ENCODE assay signal across 8 cellular contexts in genomic region chr10:114173680-114174461, GRCh38. TPM values are rescaled to one million over a fixed set of nuclear protein-coding genes. Genes with fewer than 3 reads are reported as not detected.
DNase-seq lines count a peak whose midpoint lies in the region; ATAC-seq and TF ChIP-seq lines count a peak whose summit lies in the region.

TSS of gene CCDC186 (minus strand) at chr10:114174203. CDS start at chr10:114163268, 10,935 bp downstream.

- TF ChIP-seq CTCF in GM10266 (IDR thresholded peaks at IDR 0.05; ENCODE audit: control insufficient read depth, insufficient read depth, low read depth, missing control alignments), result no peak
- no peak for TF ChIP-seq CTCF in osteoblast (IDR thresholded peaks at IDR 0.05; ENCODE audit: extremely low read depth, low read depth, low read length)
- no peak for TF ChIP-seq CTCF in testis (IDR thresholded peaks at IDR 0.05)

- H2AFZ ChIP-seq in osteoblast (ENCODE audit: low read length), result peak within 1 kb of the TSS; percentile 95

- H3K27me3 ChIP-seq in osteoblast (ENCODE audit: insufficient read depth, low read length) (peaks cover 6% of the 10 kb centered on the region), testis (no peaks in the 10 kb centered on the region)

- H3K4me3 ChIP-seq in osteoblast (ENCODE audit: insufficient read depth, low read length) (peak within 1 kb of the TSS; percentile 99), testis (peak within 1 kb of the TSS; percentile 94 to 97)

- H3K4me1 ChIP-seq in osteoblast (ENCODE audit: insufficient read depth, low read length) (peaks cover 17% of the 10 kb centered on the region), testis (peaks cover 8% of the 10 kb centered on the region)

- H4K20me1 ChIP-seq in osteoblast (ENCODE audit: insufficient read depth, low read length), result peaks cover 15% of the 10 kb centered on the region

- TF ChIP-seq POLR2A in testis (IDR thresholded peaks at IDR 0.05), result no peak

- peaks cover 52% of the 10 kb centered on the region for H3K79me2 ChIP-seq in osteoblast (ENCODE audit: insufficient read depth, low read length)

- H3K27me3 Mint-ChIP-seq in activated naive CD8-positive, alpha-beta T cell treated with anti-CD3 and anti-CD28 coated beads for 36 hours, result peaks cover 3% of the 10 kb centered on the region

- peak within 1 kb of the TSS; percentile 92 for H3K27ac ChIP-seq in osteoblast (ENCODE audit: low read depth, low read length)
- peak within 1 kb of the TSS; percentile 95 to 97 for H3K27ac ChIP-seq in testis

- peak; percentile 100 for ATAC-seq in HG02588 (IDR thresholded peaks at IDR 0.05; ENCODE audit: unreplicated experiment)

- intact Hi-C loops in testis (cut with DNase I; ENCODE audit: low total_unique reads), result no loop called here

- peak within 1 kb of the TSS; percentile 97 for H3K27ac Mint-ChIP-seq in activated naive CD8-positive, alpha-beta T cell treated with anti-CD3 and anti-CD28 coated beads for 36 hours

- peak within 1 kb of the TSS; percentile 98 for H3K4me3 Mint-ChIP-seq in activated naive CD8-positive, alpha-beta T cell treated with anti-CD3 and anti-CD28 coated beads for 36 hours

- H3K36me3 Mint-ChIP-seq in activated naive CD8-positive, alpha-beta T cell treated with anti-CD3 and anti-CD28 coated beads for 36 hours, result peaks cover 9% of the 10 kb centered on the region

- H3K9me3 Mint-ChIP-seq in activated naive CD8-positive, alpha-beta T cell treated with anti-CD3 and anti-CD28 coated beads for 36 hours, result no peaks in the 10 kb centered on the region

- DNase-seq in GM10266 (ENCODE audit: extremely low spot score) (peak; percentile 95), NCI-H1048 (lab: John Stamatoyannopoulos, UW) (peak; percentile 93), SKM-1 treated with dmso at 0.1 percent for 144 hours (lab: John Stamatoyannopoulos, UW; ENCODE audit: unreplicated experiment) (peak; percentile 89), glomerular visceral epithelial cell (ENCODE audit: extremely low spot score) (peak; percentile 97), osteoblast (ENCODE audit: insufficient read length, low spot score, missing footprints) (peak; percentile 95), testis (peak; percentile 99)
- peak; percentile 98 for DNase-seq in activated naive CD8-positive, alpha-beta T cell treated with anti-CD3 and anti-CD28 coated beads for 36 hours

- H3K4me2 ChIP-seq in osteoblast (ENCODE audit: insufficient read depth, low read length), result peak within 1 kb of the TSS; percentile 94

- 0 to 1% methylated on average over 35 to 47 of the region's 58 CpGs for WGBS in testis, 2 donors

- peaks cover 27% of the 10 kb centered on the region for H3K4me1 Mint-ChIP-seq in activated naive CD8-positive, alpha-beta T cell treated with anti-CD3 and anti-CD28 coated beads for 36 hours

- no peaks in the 10 kb centered on the region for H3K9me3 ChIP-seq in osteoblast (ENCODE audit: low read depth, low read length)
- H3K9me3 ChIP-seq in testis, result no peaks in the 10 kb centered on the region

- no peaks in the 10 kb centered on the region for H3K36me3 ChIP-seq in osteoblast (ENCODE audit: insufficient read depth, low read length)
- H3K36me3 ChIP-seq in testis (ENCODE audit: low read depth, missing control alignments), result no peaks in the 10 kb centered on the region

RNA-seq across cellular contexts. Expression of gene CCDC186, which starts in this region (rescaled TPM):
- total RNA-seq in activated naive CD8-positive, alpha-beta T cell treated with anti-CD3 and anti-CD28 coated beads for 36 hours, result 10 to 100 TPM in 1 of 2 experiments, 1 to 10 TPM in 1; 8.3 to 10.3 TPM
- 17.0 and 18.0 TPM in 2 replicates for total RNA-seq in osteoblast
- total RNA-seq in testis, result 10 to 100 TPM; 30.8 to 39.8 TPM
- 5.3 TPM for polyA plus RNA-seq in testis (ENCODE audit: insufficient read depth, low read depth, low replicate concordance)

Comparison
In these comparisons a context has a peak if more than half of its experiments do, and no peak if none do; other contexts are left out.
1. Peak in every context shown above with its lines: DNase-seq, ATAC-seq, H3K4me3 ChIP-seq and H3K27ac ChIP-seq.